ENCODE assay signal across 11 cellular contexts in genomic region chr19:46925548-46925950, GRCh38.
DNase-seq lines count a peak whose midpoint lies in the region; ATAC-seq and TF ChIP-seq lines count a peak whose summit lies in the region.
"Had no signal": no experiment of that assay in that cellular context is flagged by ENCODE, and none has a peak within 500 bp of the region (broad histone marks: within the 10 kb centered on the region; RNA-seq: fewer than 3 reads in every experiment).

No MANE protein-coding gene starts in this region.

- no peak for DNase-seq in glutamatergic neuron
- no peak for DNase-seq in omental fat pad (ENCODE audit: low spot score)
- no peak for DNase-seq in stimulated activated CD4-positive, alpha-beta T cell treated with anti-CD3 and anti-CD28 coated beads, Interleukin-4, amount 100 ng/mL, for 4 hours
- DNase-seq in activated gamma-delta T cell treated with Interleukin-2 at 50 U/mL for 16 hours, result no peak
- DNase-seq in GM10266 (ENCODE audit: extremely low spot score), result no peak
- DNase-seq: activated T-cell treated with anti-CD3 and anti-CD28 coated beads, Interleukin-2, amount 50 U/mL, for 4 hours; SHP77 treated with DMSO at 0.1 percent for 48 hours; stimulated activated naive CD4-positive, alpha-beta T cell treated with Interleukin-2 at 50 U/mL for 16 hours had no signal

- peak overlapping the region; percentile 16 for H3K27ac Mint-ChIP-seq in glutamatergic neuron (ENCODE audit: unreplicated experiment)

- TF ChIP-seq CTCF in C4-2B (conservative IDR thresholded peaks at IDR 0.05), result no peak
- TF ChIP-seq CTCF in glutamatergic neuron (IDR thresholded peaks at IDR 0.05; ENCODE audit: partially characterized antibody, unreplicated experiment), result no peak
- no peak for TF ChIP-seq CTCF in omental fat pad (IDR thresholded peaks at IDR 0.05)
- TF ChIP-seq CTCF in GM10266 (IDR thresholded peaks at IDR 0.05; ENCODE audit: control insufficient read depth, insufficient read depth, low read depth, missing control alignments), result no peak

- H3K9me3 Mint-ChIP-seq in glutamatergic neuron (ENCODE audit: unreplicated experiment), result peaks cover 7% of the 10 kb centered on the region
- H3K9me3 Mint-ChIP-seq: activated T-cell treated with anti-CD3 and anti-CD28 coated beads, Interleukin-2, amount 50 U/mL, for 4 hours had no signal

- H3K4me3 Mint-ChIP-seq in glutamatergic neuron (ENCODE audit: unreplicated experiment), result peak overlapping the region; percentile 61
- H3K4me3 Mint-ChIP-seq: activated T-cell treated with anti-CD3 and anti-CD28 coated beads, Interleukin-2, amount 50 U/mL, for 4 hours had no signal

- H3K27me3 Mint-ChIP-seq in glutamatergic neuron (ENCODE audit: unreplicated experiment), result peaks cover 10% of the 10 kb centered on the region

- H3K27ac ChIP-seq in C4-2B, result peak overlapping the region; percentile 99

- H3K36me3 Mint-ChIP-seq in glutamatergic neuron (ENCODE audit: unreplicated experiment), result peaks cover 7% of the 10 kb centered on the region

- ATAC-seq in SK-N-SH treated with all-trans-retinoic acid at 6 μM for 48 hours (peak; percentile 10; the same call in 1 of the 3 replicates), omental fat pad (ENCODE audit: low FRiP score) (peak; percentile 32), HG03520 (IDR thresholded peaks at IDR 0.05; ENCODE audit: unreplicated experiment) (no peak)

- peaks cover 38% of the 10 kb centered on the region for H3K4me1 Mint-ChIP-seq in glutamatergic neuron (ENCODE audit: low read depth, unreplicated experiment)

TF ChIP-seq in SK-N-SH treated with all-trans-retinoic acid at 6 μM for 48 hours, 23 proteins besides CTCF, POLR2A, EP300 and RAD21:
- TF ChIP-seq ZFP30 (CRISPR knock-in tag; IDR thresholded peaks at IDR 0.05) (no peak), ISL1 (CRISPR knock-in tag; IDR thresholded peaks at IDR 0.05) (no peak), ZNF8 (CRISPR knock-in tag; IDR thresholded peaks at IDR 0.05) (no peak), ZFP3 (CRISPR knock-in tag; IDR thresholded peaks at IDR 0.05) (no peak), ESRRG (CRISPR knock-in tag; IDR thresholded peaks at IDR 0.05) (no peak), TCF4 (CRISPR knock-in tag; IDR thresholded peaks at IDR 0.05; ENCODE audit: borderline replicate concordance) (no peak), SNAI2 (CRISPR knock-in tag; IDR thresholded peaks at IDR 0.05) (no peak), ZNF70 (CRISPR knock-in tag; IDR thresholded peaks at IDR 0.05) (no peak), ZNF565 (CRISPR knock-in tag; conservative IDR thresholded peaks at IDR 0.05; ENCODE audit: low read depth) (no peak), PPARA (CRISPR knock-in tag; IDR thresholded peaks at IDR 0.05; ENCODE audit: borderline replicate concordance) (no peak)
- TF ChIP-seq, protein P1, sequence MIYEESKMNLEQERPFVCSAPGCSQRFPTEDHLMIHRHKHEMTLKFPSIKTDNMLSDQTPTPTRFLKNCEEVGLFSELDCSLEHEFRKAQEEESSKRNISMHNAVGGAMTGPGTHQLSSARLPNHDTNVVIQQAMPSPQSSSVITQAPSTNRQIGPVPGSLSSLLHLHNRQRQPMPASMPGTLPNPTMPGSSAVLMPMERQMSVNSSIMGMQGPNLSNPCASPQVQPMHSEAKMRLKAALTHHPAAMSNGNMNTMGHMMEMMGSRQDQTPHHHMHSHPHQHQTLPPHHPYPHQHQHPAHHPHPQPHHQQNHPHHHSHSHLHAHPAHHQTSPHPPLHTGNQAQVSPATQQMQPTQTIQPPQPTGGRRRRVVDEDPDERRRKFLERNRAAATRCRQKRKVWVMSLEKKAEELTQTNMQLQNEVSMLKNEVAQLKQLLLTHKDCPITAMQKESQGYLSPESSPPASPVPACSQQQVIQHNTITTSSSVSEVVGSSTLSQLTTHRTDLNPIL (CRISPR knock-in tag; IDR thresholded peaks at IDR 0.05; ENCODE audit: low read depth), result no peak
